Comparison of ENCODE assay signal across 6 cellular contexts in the genomic region with DNA sequence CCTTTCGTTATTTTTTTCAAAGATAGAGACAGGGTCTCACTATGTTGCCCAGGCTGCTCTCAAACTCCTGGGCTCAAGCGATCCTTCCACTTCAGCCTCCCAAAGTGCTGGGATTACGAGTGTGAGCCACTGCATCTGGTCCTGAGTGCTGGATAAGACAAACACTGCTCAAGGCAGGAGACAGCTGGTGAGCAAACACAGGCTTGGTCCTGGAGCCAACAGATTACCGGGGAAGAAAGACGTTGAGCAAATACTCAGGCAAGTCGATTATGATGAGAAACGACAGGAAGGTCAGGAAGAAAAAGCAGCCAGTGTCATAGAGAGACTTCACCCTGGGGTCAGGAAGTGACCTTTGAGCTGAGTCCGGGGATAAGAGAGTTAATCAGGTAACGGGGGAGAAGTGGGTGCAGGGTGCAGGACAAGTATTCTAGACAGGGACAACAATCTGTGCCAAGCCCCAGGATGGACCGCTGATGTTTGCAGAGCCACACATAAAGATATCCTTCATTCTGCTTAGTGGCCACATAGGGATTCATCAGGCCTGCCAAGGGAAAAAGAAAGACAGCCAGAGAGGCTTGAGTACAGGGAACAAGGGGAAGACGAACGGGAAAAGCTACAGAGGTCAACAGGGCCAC. TPM values are rescaled to one million over a fixed set of nuclear protein-coding genes. Genes with fewer than 3 reads are reported as not detected.
"Had no signal": no experiment of that assay in that cellular context is flagged by ENCODE, and none has a peak within 500 bp of the region (broad histone marks: within the 10 kb centered on the region; RNA-seq: fewer than 3 reads in every experiment).

No MANE protein-coding gene starts in this region.

RNA-seq across cellular contexts. Expression of gene RSPH10B, which starts 9.3 kb away (rescaled TPM):
- total RNA-seq: PC-9, Right ventricle myocardium superior, SJSA1 had no signal
- polyA plus RNA-seq: IgD-negative memory B cell had no signal

RNA-seq across cellular contexts. Expression of gene ANKRD61, which starts 51.4 kb away (rescaled TPM):
- total RNA-seq: HT-29, MCF 10A, Right ventricle myocardium superior had no signal
